ENCODE assay signal across 1 cellular context in genomic region chr12:49109631-49110172, GRCh38.
TF ChIP-seq lines count a peak whose summit lies in the region.

No MANE protein-coding gene starts in this region.

TF ChIP-seq in IMR-90, 13 proteins besides CTCF, POLR2A, EP300 and RAD21:
- no peak for TF ChIP-seq CEBPB (IDR thresholded peaks at IDR 0.05; ENCODE audit: low read depth, low read length)
- TF ChIP-seq, protein P1, sequence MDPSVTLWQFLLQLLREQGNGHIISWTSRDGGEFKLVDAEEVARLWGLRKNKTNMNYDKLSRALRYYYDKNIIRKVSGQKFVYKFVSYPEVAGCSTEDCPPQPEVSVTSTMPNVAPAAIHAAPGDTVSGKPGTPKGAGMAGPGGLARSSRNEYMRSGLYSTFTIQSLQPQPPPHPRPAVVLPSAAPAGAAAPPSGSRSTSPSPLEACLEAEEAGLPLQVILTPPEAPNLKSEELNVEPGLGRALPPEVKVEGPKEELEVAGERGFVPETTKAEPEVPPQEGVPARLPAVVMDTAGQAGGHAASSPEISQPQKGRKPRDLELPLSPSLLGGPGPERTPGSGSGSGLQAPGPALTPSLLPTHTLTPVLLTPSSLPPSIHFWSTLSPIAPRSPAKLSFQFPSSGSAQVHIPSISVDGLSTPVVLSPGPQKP (IDR thresholded peaks at IDR 0.05; ENCODE audit: borderline replicate concordance, low read depth, low read length), result no peak
- no peak for TF ChIP-seq NFE2L2 (IDR thresholded peaks at IDR 0.05; ENCODE audit: low read depth, low read length)
- no peak for TF ChIP-seq BHLHE40 (IDR thresholded peaks at IDR 0.05; ENCODE audit: low read depth, low read length)
- TF ChIP-seq, protein P2, sequence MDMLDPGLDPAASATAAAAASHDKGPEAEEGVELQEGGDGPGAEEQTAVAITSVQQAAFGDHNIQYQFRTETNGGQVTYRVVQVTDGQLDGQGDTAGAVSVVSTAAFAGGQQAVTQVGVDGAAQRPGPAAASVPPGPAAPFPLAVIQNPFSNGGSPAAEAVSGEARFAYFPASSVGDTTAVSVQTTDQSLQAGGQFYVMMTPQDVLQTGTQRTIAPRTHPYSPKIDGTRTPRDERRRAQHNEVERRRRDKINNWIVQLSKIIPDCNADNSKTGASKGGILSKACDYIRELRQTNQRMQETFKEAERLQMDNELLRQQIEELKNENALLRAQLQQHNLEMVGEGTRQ (IDR thresholded peaks at IDR 0.05; ENCODE audit: low read depth, low read length), result no peak
- TF ChIP-seq SMC3 (IDR thresholded peaks at IDR 0.05; ENCODE audit: low read depth, low read length), result no peak
- no peak for TF ChIP-seq MAFK (IDR thresholded peaks at IDR 0.05; ENCODE audit: low read depth, low read length)
- TF ChIP-seq MXI1 (IDR thresholded peaks at IDR 0.05; ENCODE audit: borderline replicate concordance, low read depth, low read length), result no peak
- TF ChIP-seq RFX5 (IDR thresholded peaks at IDR 0.05; ENCODE audit: low read depth, low read length), result no peak
- TF ChIP-seq MAZ (IDR thresholded peaks at IDR 0.05; ENCODE audit: borderline replicate concordance, low read depth, low read length), result no peak
- no peak for TF ChIP-seq CHD1 (IDR thresholded peaks at IDR 0.05; ENCODE audit: low read depth, low read length)
- TF ChIP-seq FOS (IDR thresholded peaks at IDR 0.05; ENCODE audit: low read depth, low read length), result no peak
- no peak for TF ChIP-seq RCOR1 (IDR thresholded peaks at IDR 0.05; ENCODE audit: insufficient replicate concordance, low read length)
